Comparison of ENCODE assay signal across 14 cellular contexts in the genomic region with DNA sequence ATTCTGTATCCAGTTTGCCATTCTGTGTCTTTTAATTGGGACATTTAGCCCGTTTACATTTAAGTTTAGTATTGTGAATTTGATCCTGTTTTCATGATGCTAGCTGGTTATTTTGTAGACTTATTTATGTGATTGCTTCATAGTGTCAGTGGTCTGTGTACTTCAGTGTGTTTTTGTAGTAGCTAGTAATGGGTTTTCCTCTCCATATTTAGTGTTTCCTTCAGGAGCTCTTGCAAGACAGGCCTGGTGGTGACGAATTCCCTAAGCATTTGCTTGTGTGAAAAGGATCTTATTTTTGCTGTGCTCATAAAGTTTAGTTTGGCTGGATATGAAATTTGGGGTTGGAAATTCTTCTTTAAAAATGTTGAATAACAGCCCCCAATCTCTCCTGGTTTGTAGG.
DNase-seq lines count a peak whose midpoint lies in the region; ATAC-seq and TF ChIP-seq lines count a peak whose summit lies in the region.
"Had no signal": no experiment of that assay in that cellular context is flagged by ENCODE, and none has a peak within 500 bp of the region (broad histone marks: within the 10 kb centered on the region; RNA-seq: fewer than 3 reads in every experiment).

No MANE protein-coding gene starts in this region.

- in situ Hi-C loops in astrocyte of the spinal cord (cut with HindIII; ENCODE audit: low sequenced_read_pairs), result no loop called here

- TF ChIP-seq CTCF in astrocyte of the spinal cord (IDR thresholded peaks at IDR 0.05; ENCODE audit: low read depth, low read length) (no peak), fibroblast of pulmonary artery (IDR thresholded peaks at IDR 0.05; ENCODE audit: low read length, missing control alignments) (no peak)

- ATAC-seq in HG03565 (IDR thresholded peaks at IDR 0.05; ENCODE audit: unreplicated experiment), result no peak
- ATAC-seq: CD8-positive, alpha-beta T cell; K562 had no signal

- DNase-seq in HCEC 1CT (peak; percentile 72), astrocyte of the spinal cord (ENCODE audit: low read depth, low spot score) (peak; percentile 15), fibroblast of pulmonary artery (ENCODE audit: low read depth) (peak; percentile 40), DMS 273 (lab: John Stamatoyannopoulos, UW; ENCODE audit: unreplicated experiment) (no peak), NCI-H345 treated with DMSO at 0.1 percent for 48 hours (lab: John Stamatoyannopoulos, UW; ENCODE audit: unreplicated experiment) (no peak), GF-D8 (lab: John Stamatoyannopoulos, UW) (no peak)
- DNase-seq: ACHN; CD8-positive, alpha-beta T cell; DMS79 treated with DMSO at 0.1 percent for 48 hours; NCI-H1048; NCI-H524 had no signal

- H3K4me3 ChIP-seq in astrocyte of the spinal cord (ENCODE audit: low read depth, low read length) (no peak overlapping the region), fibroblast of pulmonary artery (replicated peaks; ENCODE audit: low read depth, low read length) (no peak overlapping the region)
- H3K4me3 ChIP-seq: K562, SJSA1 had no signal

Comparison
In these comparisons a context has a peak if more than half of its experiments do, and no peak if none do; other contexts are left out.
1. DNase-seq: peak in HCEC 1CT (single experiment), astrocyte of the spinal cord (single experiment) and fibroblast of pulmonary artery (single experiment); none in DMS 273 (single experiment), NCI-H345 treated with DMSO at 0.1 percent for 48 hours (single experiment) and GF-D8 (single experiment).